Comparison of ENCODE assay signal across 12 cellular contexts in genomic region chr3:27556854-27557253, GRCh38.
DNase-seq lines count a peak whose midpoint lies in the region; ATAC-seq and TF ChIP-seq lines count a peak whose summit lies in the region.
"Had no signal": no experiment of that assay in that cellular context is flagged by ENCODE, and none has a peak within 500 bp of the region (broad histone marks: within the 10 kb centered on the region; RNA-seq: fewer than 3 reads in every experiment).

No MANE protein-coding gene starts in this region.

- H3K27ac ChIP-seq in gastrocnemius medialis = peak overlapping the region; percentile 41 to 69 (median 59)
- H3K27ac ChIP-seq: neutrophil had no signal

- ATAC-seq in left ventricle myocardium superior (peak; percentile 68), gastrocnemius medialis (peak; percentile 61 to 63)
- ATAC-seq: activated CD8-positive, alpha-beta T cell treated with anti-CD3 and anti-CD28 coated beads for 36 hours had no signal

- no peaks in the 10 kb centered on the region for H3K36me3 ChIP-seq in gastrocnemius medialis
- H3K36me3 ChIP-seq: neutrophil, transverse colon had no signal

- intact Hi-C loops in left ventricle myocardium superior (cut with micrococcal nuclease) = no loop called here
- intact Hi-C loops in gastrocnemius medialis (cut with DNase I; ENCODE audit: low total_unique reads) = no loop called here

- no peak for TF ChIP-seq POLR2A in gastrocnemius medialis (IDR thresholded peaks at IDR 0.05)

- peak; percentile 54 for DNase-seq in AG20443 (ENCODE audit: low spot score)
- DNase-seq in cardiac fibroblast (ENCODE audit: low read depth in 2 of 2) = peak; percentile 47 to 76
- no peak for DNase-seq in left ventricle myocardium superior
- DNase-seq in gastrocnemius medialis = no peak
- DNase-seq in H4 (ENCODE audit: low spot score) = no peak
- DNase-seq in NCI-H524 treated with DMSO at 0.1 percent for 48 hours (lab: John Stamatoyannopoulos, UW) = no peak
- DNase-seq in G401 (ENCODE audit: low spot score) = no peak
- DNase-seq in effector CD8-positive, alpha-beta T cell (lab: John Stamatoyannopoulos, UW) = no peak
- DNase-seq: activated CD8-positive, alpha-beta T cell treated with anti-CD3 and anti-CD28 coated beads for 36 hours; DND-41; transverse colon had no signal

- H3K4me3 ChIP-seq in cardiac fibroblast (replicated peaks in 1 of 2; ENCODE audit: low read depth in 2 of 2, low read length in 2 of 2) = no peak overlapping the region
- H3K4me3 ChIP-seq in gastrocnemius medialis = no peak overlapping the region
- H3K4me3 ChIP-seq: transverse colon had no signal

- H3K9me3 ChIP-seq in gastrocnemius medialis = no peaks in the 10 kb centered on the region
- H3K9me3 ChIP-seq: neutrophil, transverse colon had no signal

- in situ Hi-C loops in gastrocnemius medialis (cut with MboI; ENCODE audit: low sequenced_read_pairs in 4 of 4) = no loop called here
- in situ Hi-C loops in G401 (cut with HindIII; ENCODE audit: low sequenced_read_pairs) = no loop called here

- no peaks in the 10 kb centered on the region for H3K4me1 ChIP-seq in gastrocnemius medialis

- H3K27me3 ChIP-seq in gastrocnemius medialis = no peaks in the 10 kb centered on the region
- H3K27me3 ChIP-seq: neutrophil, transverse colon had no signal

- TF ChIP-seq CTCF in cardiac fibroblast (IDR thresholded peaks at IDR 0.05; ENCODE audit: low read depth, low read length) (no peak), gastrocnemius medialis (IDR thresholded peaks at IDR 0.05 in 4 of 5, conservative IDR thresholded peaks at IDR 0.05 in 1 of 5) (no peak)

Comparison
In these comparisons a context has a peak if more than half of its experiments do, and no peak if none do; other contexts are left out.
1. DNase-seq: peak in AG20443 (single experiment) and cardiac fibroblast (2 of 2); none in left ventricle myocardium superior (single experiment), gastrocnemius medialis (0 of 2), H4 (single experiment), NCI-H524 treated with DMSO at 0.1 percent for 48 hours (single experiment), G401 (single experiment) and effector CD8-positive, alpha-beta T cell (single experiment).